In the genomic region with DNA sequence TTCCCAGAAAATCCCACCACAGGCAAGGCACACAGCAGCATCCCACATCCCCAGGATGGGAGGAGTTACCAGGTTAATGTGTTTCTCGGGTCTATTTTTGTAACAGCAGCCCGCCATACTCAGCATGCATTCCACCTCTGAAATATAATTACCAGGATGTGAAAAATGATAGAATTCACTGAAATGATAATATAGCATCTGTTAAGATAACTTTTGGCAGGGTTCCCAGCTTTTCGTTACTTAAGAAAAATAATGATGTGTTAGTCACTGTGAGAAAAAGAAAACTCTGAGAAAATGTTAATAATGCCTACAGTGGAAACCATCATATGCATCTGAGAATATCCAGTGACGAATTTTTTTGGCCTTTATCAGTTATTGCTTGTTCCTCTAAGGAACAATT, we compare ENCODE assay signal across 1 cellular context.
TF ChIP-seq lines count a peak whose summit lies in the region.

No MANE protein-coding gene starts in this region.

TF ChIP-seq in GM23338, 12 proteins besides CTCF, POLR2A, EP300 and RAD21:
- TF ChIP-seq, protein P1, sequence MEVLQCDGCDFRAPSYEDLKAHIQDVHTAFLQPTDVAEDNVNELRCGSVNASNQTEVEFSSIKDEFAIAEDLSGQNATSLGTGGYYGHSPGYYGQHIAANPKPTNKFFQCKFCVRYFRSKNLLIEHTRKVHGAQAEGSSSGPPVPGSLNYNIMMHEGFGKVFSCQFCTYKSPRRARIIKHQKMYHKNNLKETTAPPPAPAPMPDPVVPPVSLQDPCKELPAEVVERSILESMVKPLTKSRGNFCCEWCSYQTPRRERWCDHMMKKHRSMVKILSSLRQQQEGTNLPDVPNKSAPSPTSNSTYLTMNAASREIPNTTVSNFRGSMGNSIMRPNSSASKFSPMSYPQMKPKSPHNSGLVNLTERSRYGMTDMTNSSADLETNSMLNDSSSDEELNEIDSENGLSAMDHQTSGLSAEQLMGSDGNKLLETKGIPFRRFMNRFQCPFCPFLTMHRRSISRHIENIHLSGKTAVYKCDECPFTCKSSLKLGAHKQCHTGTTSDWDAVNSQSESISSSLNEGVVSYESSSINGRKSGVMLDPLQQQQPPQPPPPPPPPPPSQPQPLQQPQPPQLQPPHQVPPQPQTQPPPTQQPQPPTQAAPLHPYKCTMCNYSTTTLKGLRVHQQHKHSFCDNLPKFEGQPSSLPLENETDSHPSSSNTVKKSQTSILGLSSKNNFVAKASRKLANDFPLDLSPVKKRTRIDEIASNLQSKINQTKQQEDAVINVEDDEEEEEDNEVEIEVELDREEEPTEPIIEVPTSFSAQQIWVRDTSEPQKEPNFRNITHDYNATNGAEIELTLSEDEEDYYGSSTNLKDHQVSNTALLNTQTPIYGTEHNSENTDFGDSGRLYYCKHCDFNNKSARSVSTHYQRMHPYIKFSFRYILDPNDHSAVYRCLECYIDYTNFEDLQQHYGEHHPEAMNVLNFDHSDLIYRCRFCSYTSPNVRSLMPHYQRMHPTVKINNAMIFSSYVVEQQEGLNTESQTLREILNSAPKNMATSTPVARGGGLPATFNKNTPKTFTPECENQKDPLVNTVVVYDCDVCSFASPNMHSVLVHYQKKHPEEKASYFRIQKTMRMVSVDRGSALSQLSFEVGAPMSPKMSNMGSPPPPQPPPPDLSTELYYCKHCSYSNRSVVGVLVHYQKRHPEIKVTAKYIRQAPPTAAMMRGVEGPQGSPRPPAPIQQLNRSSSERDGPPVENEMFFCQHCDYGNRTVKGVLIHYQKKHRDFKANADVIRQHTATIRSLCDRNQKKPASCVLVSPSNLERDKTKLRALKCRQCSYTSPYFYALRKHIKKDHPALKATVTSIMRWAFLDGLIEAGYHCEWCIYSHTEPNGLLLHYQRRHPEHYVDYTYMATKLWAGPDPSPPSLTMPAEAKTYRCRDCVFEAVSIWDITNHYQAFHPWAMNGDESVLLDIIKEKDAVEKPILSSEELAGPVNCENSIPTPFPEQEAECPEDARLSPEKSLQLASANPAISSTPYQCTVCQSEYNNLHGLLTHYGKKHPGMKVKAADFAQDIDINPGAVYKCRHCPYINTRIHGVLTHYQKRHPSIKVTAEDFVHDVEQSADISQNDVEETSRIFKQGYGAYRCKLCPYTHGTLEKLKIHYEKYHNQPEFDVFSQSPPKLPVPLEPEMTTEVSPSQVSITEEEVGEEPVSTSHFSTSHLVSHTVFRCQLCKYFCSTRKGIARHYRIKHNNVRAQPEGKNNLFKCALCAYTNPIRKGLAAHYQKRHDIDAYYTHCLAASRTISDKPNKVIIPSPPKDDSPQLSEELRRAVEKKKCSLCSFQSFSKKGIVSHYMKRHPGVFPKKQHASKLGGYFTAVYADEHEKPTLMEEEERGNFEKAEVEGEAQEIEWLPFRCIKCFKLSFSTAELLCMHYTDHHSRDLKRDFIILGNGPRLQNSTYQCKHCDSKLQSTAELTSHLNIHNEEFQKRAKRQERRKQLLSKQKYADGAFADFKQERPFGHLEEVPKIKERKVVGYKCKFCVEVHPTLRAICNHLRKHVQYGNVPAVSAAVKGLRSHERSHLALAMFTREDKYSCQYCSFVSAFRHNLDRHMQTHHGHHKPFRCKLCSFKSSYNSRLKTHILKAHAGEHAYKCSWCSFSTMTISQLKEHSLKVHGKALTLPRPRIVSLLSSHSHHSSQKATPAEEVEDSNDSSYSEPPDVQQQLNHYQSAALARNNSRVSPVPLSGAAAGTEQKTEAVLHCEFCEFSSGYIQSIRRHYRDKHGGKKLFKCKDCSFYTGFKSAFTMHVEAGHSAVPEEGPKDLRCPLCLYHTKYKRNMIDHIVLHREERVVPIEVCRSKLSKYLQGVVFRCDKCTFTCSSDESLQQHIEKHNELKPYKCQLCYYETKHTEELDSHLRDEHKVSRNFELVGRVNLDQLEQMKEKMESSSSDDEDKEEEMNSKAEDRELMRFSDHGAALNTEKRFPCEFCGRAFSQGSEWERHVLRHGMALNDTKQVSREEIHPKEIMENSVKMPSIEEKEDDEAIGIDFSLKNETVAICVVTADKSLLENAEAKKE (CRISPR knock-in tag; IDR thresholded peaks at IDR 0.05), result no peak
- no peak for TF ChIP-seq ZNF331 (CRISPR knock-in tag; IDR thresholded peaks at IDR 0.05; ENCODE audit: low read depth)
- TF ChIP-seq, protein P2, sequence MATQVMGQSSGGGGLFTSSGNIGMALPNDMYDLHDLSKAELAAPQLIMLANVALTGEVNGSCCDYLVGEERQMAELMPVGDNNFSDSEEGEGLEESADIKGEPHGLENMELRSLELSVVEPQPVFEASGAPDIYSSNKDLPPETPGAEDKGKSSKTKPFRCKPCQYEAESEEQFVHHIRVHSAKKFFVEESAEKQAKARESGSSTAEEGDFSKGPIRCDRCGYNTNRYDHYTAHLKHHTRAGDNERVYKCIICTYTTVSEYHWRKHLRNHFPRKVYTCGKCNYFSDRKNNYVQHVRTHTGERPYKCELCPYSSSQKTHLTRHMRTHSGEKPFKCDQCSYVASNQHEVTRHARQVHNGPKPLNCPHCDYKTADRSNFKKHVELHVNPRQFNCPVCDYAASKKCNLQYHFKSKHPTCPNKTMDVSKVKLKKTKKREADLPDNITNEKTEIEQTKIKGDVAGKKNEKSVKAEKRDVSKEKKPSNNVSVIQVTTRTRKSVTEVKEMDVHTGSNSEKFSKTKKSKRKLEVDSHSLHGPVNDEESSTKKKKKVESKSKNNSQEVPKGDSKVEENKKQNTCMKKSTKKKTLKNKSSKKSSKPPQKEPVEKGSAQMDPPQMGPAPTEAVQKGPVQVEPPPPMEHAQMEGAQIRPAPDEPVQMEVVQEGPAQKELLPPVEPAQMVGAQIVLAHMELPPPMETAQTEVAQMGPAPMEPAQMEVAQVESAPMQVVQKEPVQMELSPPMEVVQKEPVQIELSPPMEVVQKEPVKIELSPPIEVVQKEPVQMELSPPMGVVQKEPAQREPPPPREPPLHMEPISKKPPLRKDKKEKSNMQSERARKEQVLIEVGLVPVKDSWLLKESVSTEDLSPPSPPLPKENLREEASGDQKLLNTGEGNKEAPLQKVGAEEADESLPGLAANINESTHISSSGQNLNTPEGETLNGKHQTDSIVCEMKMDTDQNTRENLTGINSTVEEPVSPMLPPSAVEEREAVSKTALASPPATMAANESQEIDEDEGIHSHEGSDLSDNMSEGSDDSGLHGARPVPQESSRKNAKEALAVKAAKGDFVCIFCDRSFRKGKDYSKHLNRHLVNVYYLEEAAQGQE (IDR thresholded peaks at IDR 0.05; ENCODE audit: unreplicated experiment), result no peak
- TF ChIP-seq NANOG (IDR thresholded peaks at IDR 0.05; ENCODE audit: borderline replicate concordance), result no peak
- TF ChIP-seq POLR2AphosphoS5 (IDR thresholded peaks at IDR 0.05; ENCODE audit: low read depth), result no peak
- no peak for TF ChIP-seq JUNB (IDR thresholded peaks at IDR 0.05; ENCODE audit: unreplicated experiment)
- TF ChIP-seq EZH2phosphoT487 (IDR thresholded peaks at IDR 0.05; ENCODE audit: unreplicated experiment), result no peak
